Comparison of ENCODE assay signal across 27 cellular contexts in genomic region chr17:11730747-11731146, GRCh38.
"Had no signal": no experiment of that assay in that cellular context is flagged by ENCODE, and none has a peak within 500 bp of the region (broad histone marks: within the 10 kb centered on the region; RNA-seq: fewer than 3 reads in every experiment).

No MANE protein-coding gene starts in this region.

- H3K36me3 ChIP-seq: left lung, lower lobe of right lung, pancreas, prostate gland, sigmoid colon, spleen, suprapubic skin, thoracic aorta, tibial artery, upper lobe of right lung, uterus had no signal

- H3K9me3 ChIP-seq: lower lobe of right lung, pancreas, prostate gland, sigmoid colon, suprapubic skin, thoracic aorta, tibial artery, upper lobe of right lung, uterus had no signal

- DNase-seq: immature natural killer cell; kidney; left colon; left lung; lower lobe of right lung; mammary epithelial cell; mesenchymal stem cell; naive thymus-derived CD8-positive, alpha-beta T cell; nucleus accumbens; pancreas; posterior cingulate gyrus; retina; right cardiac atrium; sigmoid colon; small intestine; spleen; stimulated activated CD4-positive, alpha-beta T cell treated with anti-CD3 and anti-CD28 coated beads, Interleukin-4, amount 100 ng/mL, for 24 hours; stimulated activated naive CD4-positive, alpha-beta T cell; tibial artery; trophoblast cell; upper lobe of right lung; uterus had no signal

- H3K4me3 ChIP-seq: left lung, lower lobe of right lung, pancreas, prostate gland, sigmoid colon, spleen, suprapubic skin, thoracic aorta, tibial artery, upper lobe of right lung, uterus had no signal

- H3K27me3 ChIP-seq: left lung, pancreas, sigmoid colon, spleen, suprapubic skin, tibial artery, upper lobe of right lung, uterus had no signal

- FAIRE-seq: islet of Langerhans, kidney, pancreas, small intestine had no signal

- ATAC-seq: left colon; left lung; lower lobe of right lung; naive thymus-derived CD8-positive, alpha-beta T cell; pancreas; right cardiac atrium; stimulated activated effector memory CD8-positive, alpha-beta T cell treated with anti-CD3 and anti-CD28 coated beads, Interleukin-12 subunit alpha, Interleukin-12 subunit beta, amount 100 ng/mL, for 72 hours; upper lobe of right lung had no signal

- H3K4me1 ChIP-seq: left lung, lower lobe of right lung, pancreas, prostate gland, sigmoid colon, spleen, suprapubic skin, tibial artery, upper lobe of right lung, uterus had no signal

- H3K27ac ChIP-seq: left lung, lower lobe of right lung, pancreas, prostate gland, sigmoid colon, spleen, suprapubic skin, thoracic aorta, tibial artery, upper lobe of right lung, uterus had no signal
